Comparison of ENCODE assay signal across 27 cellular contexts in genomic region chr15:33757505-33758211, GRCh38.
"Had no signal": no experiment of that assay in that cellular context is flagged by ENCODE, and none has a peak within 500 bp of the region (broad histone marks: within the 10 kb centered on the region; RNA-seq: fewer than 3 reads in every experiment).

No MANE protein-coding gene starts in this region.

- H3K4me3 ChIP-seq: breast epithelium, dorsolateral prefrontal cortex, esophagus squamous epithelium, gastroesophageal sphincter, heart right ventricle, lower lobe of right lung, mucosa of descending colon, skin epidermis, thoracic aorta, upper lobe of left lung had no signal

- H3K4me3 Mint-ChIP-seq: activated CD4-positive, alpha-beta memory T cell treated with anti-CD3 and anti-CD28 coated beads for 36 hours; activated naive CD4-positive, alpha-beta T cell treated with anti-CD3 and anti-CD28 coated beads for 36 hours; activated naive CD8-positive, alpha-beta T cell treated with anti-CD3 and anti-CD28 coated beads, Interleukin-2, amount 10 ng/mL, durations not matched to agents 7 days and 5 days; central memory CD8-positive, alpha-beta T cell; effector memory CD8-positive, alpha-beta T cell; stimulated activated effector memory CD8-positive, alpha-beta T cell treated with anti-CD3 and anti-CD28 coated beads, Interleukin-12 subunit alpha, Interleukin-12 subunit beta, amount 100 ng/mL, for 72 hours; T-helper 1 cell treated with Interleukin-12 subunit alpha and Interleukin-12 subunit beta and Interleukin-4 antibody, amounts not matched to agents 30 μg/mL and 1 μg/mL, for 36 hours had no signal

- H3K36me3 Mint-ChIP-seq: activated CD4-positive, alpha-beta memory T cell treated with anti-CD3 and anti-CD28 coated beads for 36 hours; activated naive CD8-positive, alpha-beta T cell treated with anti-CD3 and anti-CD28 coated beads, Interleukin-2, amount 10 ng/mL, durations not matched to agents 7 days and 5 days; stimulated activated effector memory CD8-positive, alpha-beta T cell treated with anti-CD3 and anti-CD28 coated beads, Interleukin-12 subunit alpha, Interleukin-12 subunit beta, amount 100 ng/mL, for 72 hours had no signal

- H3K9ac ChIP-seq: parathyroid adenoma had no signal

- H3K27me3 ChIP-seq: breast epithelium, gastroesophageal sphincter, upper lobe of left lung had no signal

- DNase-seq: activated CD4-positive, alpha-beta memory T cell treated with anti-CD3 and anti-CD28 coated beads for 36 hours; activated CD4-positive, alpha-beta T cell treated with anti-CD3 and anti-CD28 coated beads for 4 hours; activated CD4-positive, CD25-positive, alpha-beta regulatory T cell; activated naive CD4-positive, alpha-beta T cell treated with anti-CD3 and anti-CD28 coated beads for 36 hours; activated naive CD8-positive, alpha-beta T cell treated with anti-CD3 and anti-CD28 coated beads, Interleukin-2, amount 10 ng/mL, durations not matched to agents 7 days and 5 days; activated T-cell treated with anti-CD3 and anti-CD28 coated beads, Interleukin-2, amount 50 U/mL, for 48 hours; amniotic stem cell; dorsolateral prefrontal cortex; effector memory CD8-positive, alpha-beta T cell; esophagus squamous epithelium; heart right ventricle; left colon; nucleus accumbens; right cardiac atrium; stimulated activated CD4-positive, alpha-beta T cell treated with anti-CD3 and anti-CD28 coated beads, Interleukin-2, amount 100 ng/mL, for 24 hours; T1000 had no signal

- H3K36me3 ChIP-seq: breast epithelium, esophagus squamous epithelium, heart right ventricle, lower lobe of right lung, thoracic aorta, upper lobe of left lung had no signal

- H3K27ac Mint-ChIP-seq: activated CD4-positive, alpha-beta memory T cell treated with anti-CD3 and anti-CD28 coated beads for 36 hours; activated naive CD4-positive, alpha-beta T cell treated with anti-CD3 and anti-CD28 coated beads for 36 hours; activated naive CD8-positive, alpha-beta T cell treated with anti-CD3 and anti-CD28 coated beads, Interleukin-2, amount 10 ng/mL, durations not matched to agents 7 days and 5 days; effector memory CD8-positive, alpha-beta T cell; stimulated activated effector memory CD8-positive, alpha-beta T cell treated with anti-CD3 and anti-CD28 coated beads, Interleukin-12 subunit alpha, Interleukin-12 subunit beta, amount 100 ng/mL, for 72 hours; T-helper 1 cell treated with Interleukin-12 subunit alpha and Interleukin-12 subunit beta and Interleukin-4 antibody, amounts not matched to agents 30 μg/mL and 1 μg/mL, for 36 hours had no signal

- H3K4me1 ChIP-seq: breast epithelium, esophagus squamous epithelium, gastroesophageal sphincter, heart right ventricle, lower lobe of right lung, parathyroid adenoma, upper lobe of left lung had no signal

- H3K27ac ChIP-seq: breast epithelium, dorsolateral prefrontal cortex, esophagus squamous epithelium, gastroesophageal sphincter, heart right ventricle, lower lobe of right lung, parathyroid adenoma, skin epidermis, thoracic aorta, upper lobe of left lung had no signal

- H3K9me3 ChIP-seq: breast epithelium, esophagus squamous epithelium, gastroesophageal sphincter, heart right ventricle, lower lobe of right lung, mucosa of descending colon, thoracic aorta, upper lobe of left lung had no signal

- H3K9me3 Mint-ChIP-seq: activated CD4-positive, alpha-beta memory T cell treated with anti-CD3 and anti-CD28 coated beads for 36 hours; activated naive CD4-positive, alpha-beta T cell treated with anti-CD3 and anti-CD28 coated beads for 36 hours; central memory CD8-positive, alpha-beta T cell; effector memory CD8-positive, alpha-beta T cell; stimulated activated effector memory CD8-positive, alpha-beta T cell treated with anti-CD3 and anti-CD28 coated beads, Interleukin-12 subunit alpha, Interleukin-12 subunit beta, amount 100 ng/mL, for 72 hours; T-helper 1 cell treated with Interleukin-12 subunit alpha and Interleukin-12 subunit beta and Interleukin-4 antibody, amounts not matched to agents 30 μg/mL and 1 μg/mL, for 36 hours had no signal

- H3K4me1 Mint-ChIP-seq: activated naive CD8-positive, alpha-beta T cell treated with anti-CD3 and anti-CD28 coated beads, Interleukin-2, amount 10 ng/mL, durations not matched to agents 7 days and 5 days; central memory CD8-positive, alpha-beta T cell; stimulated activated effector memory CD8-positive, alpha-beta T cell treated with anti-CD3 and anti-CD28 coated beads, Interleukin-12 subunit alpha, Interleukin-12 subunit beta, amount 100 ng/mL, for 72 hours had no signal
